29 cellular contexts compared by ENCODE assay signal in the genomic region with DNA sequence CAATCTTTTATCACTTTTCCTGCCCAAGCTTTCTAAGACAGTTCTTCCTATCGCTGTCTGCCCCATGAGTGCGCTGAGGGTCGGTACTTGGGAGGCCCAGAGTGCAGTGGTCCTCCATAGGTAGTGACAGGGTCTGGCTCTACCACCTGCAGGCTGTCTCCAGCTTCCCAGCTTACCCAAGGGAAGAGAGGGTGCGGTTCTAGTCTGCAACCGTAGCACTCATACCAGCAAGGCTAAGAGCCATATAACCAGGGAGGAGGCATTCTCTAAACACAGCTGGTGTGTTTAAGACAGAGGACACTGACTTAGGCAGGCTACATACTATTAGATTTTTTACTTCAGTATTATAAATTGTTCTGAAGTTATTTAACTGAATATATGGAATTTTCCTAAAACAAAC. TPM values are rescaled to one million over a fixed set of nuclear protein-coding genes. Genes with fewer than 3 reads are reported as not detected.
"Had no signal": no experiment of that assay in that cellular context is flagged by ENCODE, and none has a peak within 500 bp of the region (broad histone marks: within the 10 kb centered on the region; RNA-seq: fewer than 3 reads in every experiment).

No MANE protein-coding gene starts in this region.

- H3K27ac Mint-ChIP-seq: activated CD4-positive, alpha-beta memory T cell treated with anti-CD3 and anti-CD28 coated beads for 36 hours; activated CD4-positive, alpha-beta T cell treated with anti-CD3 and anti-CD28 coated beads, Interleukin-2, amount 10 ng/mL, durations not matched to agents 7 days and 5 days; activated naive CD4-positive, alpha-beta T cell treated with anti-CD3 and anti-CD28 coated beads for 36 hours; T-helper 2 cell treated with Interferon-gamma antibody and Interleukin-4, amounts not matched to agents 5 μg/mL and 100 μg/mL, for 36 hours had no signal

- DNase-seq: activated CD4-positive, alpha-beta T cell treated with anti-CD3 and anti-CD28 coated beads, Interleukin-2, amount 10 ng/mL, durations not matched to agents 7 days and 5 days; activated CD4-positive, CD25-positive, alpha-beta regulatory T cell; activated CD8-positive, alpha-beta memory T cell treated with anti-CD3 and anti-CD28 coated beads for 24 hours; activated gamma-delta T cell; activated naive CD4-positive, alpha-beta T cell treated with anti-CD3 and anti-CD28 coated beads for 36 hours; activated T-cell treated with anti-CD3 and anti-CD28 coated beads, Interleukin-2, amount 50 U/mL, for 4 hours; brain microvascular endothelial cell; KBM-7; NCI-H1048; NCI-H1930; NCI-H2107; NCI-H510A treated with DMSO at 0.1 percent for 48 hours; NCI-H69; NK-92 treated with Interleukin-12 subunit alpha and Interleukin-12 subunit beta, amount 100 ng/mL, for 24 hours; OCI-M1; RPMI8226; SK-N-SH; SW 1271 had no signal

- H3K4me2 ChIP-seq: SK-N-SH had no signal

- H3K4me3 Mint-ChIP-seq: activated CD4-positive, alpha-beta memory T cell treated with anti-CD3 and anti-CD28 coated beads for 36 hours; activated CD4-positive, alpha-beta T cell treated with anti-CD3 and anti-CD28 coated beads, Interleukin-2, amount 10 ng/mL, durations not matched to agents 7 days and 5 days; activated naive CD4-positive, alpha-beta T cell treated with anti-CD3 and anti-CD28 coated beads for 36 hours; activated naive CD8-positive, alpha-beta T cell; activated T-cell treated with anti-CD3 and anti-CD28 coated beads, Interleukin-2, amount 50 U/mL, for 4 hours; T-helper 2 cell treated with Interferon-gamma antibody and Interleukin-4, amounts not matched to agents 5 μg/mL and 100 μg/mL, for 36 hours had no signal

- H3K27me3 ChIP-seq: brain microvascular endothelial cell had no signal

- H3K9me3 Mint-ChIP-seq: activated CD4-positive, alpha-beta T cell treated with anti-CD3 and anti-CD28 coated beads, Interleukin-2, amount 10 ng/mL, durations not matched to agents 7 days and 5 days; T-helper 2 cell treated with Interferon-gamma antibody and Interleukin-4, amounts not matched to agents 5 μg/mL and 100 μg/mL, for 36 hours had no signal

- ATAC-seq: Panc1, Right ventricle myocardium inferior had no signal

- H3K4me3 ChIP-seq: cardiac muscle cell had no signal

- H3K36me3 ChIP-seq: cardiac muscle cell had no signal

- H3K27ac ChIP-seq: brain microvascular endothelial cell, cardiac muscle cell, VCaP had no signal

- H3K9me3 ChIP-seq: SK-N-SH had no signal

- H3K9ac ChIP-seq: SK-N-SH had no signal

- H3K27me3 Mint-ChIP-seq: activated CD4-positive, alpha-beta memory T cell treated with anti-CD3 and anti-CD28 coated beads for 36 hours; activated CD4-positive, alpha-beta T cell treated with anti-CD3 and anti-CD28 coated beads, Interleukin-2, amount 10 ng/mL, durations not matched to agents 7 days and 5 days; activated naive CD8-positive, alpha-beta T cell had no signal

RNA-seq across cellular contexts. Expression of a gene that starts 8.2 kb away (rescaled TPM):
- total RNA-seq: activated CD4-positive, alpha-beta memory T cell treated with anti-CD3 and anti-CD28 coated beads for 36 hours; activated naive CD4-positive, alpha-beta T cell treated with anti-CD3 and anti-CD28 coated beads for 36 hours; activated T-cell treated with anti-CD3 and anti-CD28 coated beads, Interleukin-2, amount 50 U/mL, for 4 hours; cardiac muscle cell; LHCN-M2; M059J; Right ventricle myocardium inferior; T-helper 1 cell treated with Interleukin-12 subunit alpha and Interleukin-12 subunit beta and Interleukin-4 antibody, amounts not matched to agents 30 ng/mL and 1 ng/mL, for 36 hours had no signal
- polyA plus RNA-seq: adipose tissue, SK-N-SH had no signal

RNA-seq across cellular contexts. Expression of a gene that starts 44.1 kb away (rescaled TPM):
- total RNA-seq: activated CD4-positive, alpha-beta memory T cell treated with anti-CD3 and anti-CD28 coated beads for 36 hours; activated CD4-positive, alpha-beta T cell treated with anti-CD3 and anti-CD28 coated beads, Interleukin-2, amount 10 ng/mL, durations not matched to agents 7 days and 5 days; activated naive CD4-positive, alpha-beta T cell treated with anti-CD3 and anti-CD28 coated beads for 36 hours; activated T-cell treated with anti-CD3 and anti-CD28 coated beads, Interleukin-2, amount 50 U/mL, for 4 hours; T-helper 1 cell treated with Interleukin-12 subunit alpha and Interleukin-12 subunit beta and Interleukin-4 antibody, amounts not matched to agents 30 ng/mL and 1 ng/mL, for 36 hours had no signal
